Comparison of ENCODE assay signal across 8 cellular contexts in the genomic region with DNA sequence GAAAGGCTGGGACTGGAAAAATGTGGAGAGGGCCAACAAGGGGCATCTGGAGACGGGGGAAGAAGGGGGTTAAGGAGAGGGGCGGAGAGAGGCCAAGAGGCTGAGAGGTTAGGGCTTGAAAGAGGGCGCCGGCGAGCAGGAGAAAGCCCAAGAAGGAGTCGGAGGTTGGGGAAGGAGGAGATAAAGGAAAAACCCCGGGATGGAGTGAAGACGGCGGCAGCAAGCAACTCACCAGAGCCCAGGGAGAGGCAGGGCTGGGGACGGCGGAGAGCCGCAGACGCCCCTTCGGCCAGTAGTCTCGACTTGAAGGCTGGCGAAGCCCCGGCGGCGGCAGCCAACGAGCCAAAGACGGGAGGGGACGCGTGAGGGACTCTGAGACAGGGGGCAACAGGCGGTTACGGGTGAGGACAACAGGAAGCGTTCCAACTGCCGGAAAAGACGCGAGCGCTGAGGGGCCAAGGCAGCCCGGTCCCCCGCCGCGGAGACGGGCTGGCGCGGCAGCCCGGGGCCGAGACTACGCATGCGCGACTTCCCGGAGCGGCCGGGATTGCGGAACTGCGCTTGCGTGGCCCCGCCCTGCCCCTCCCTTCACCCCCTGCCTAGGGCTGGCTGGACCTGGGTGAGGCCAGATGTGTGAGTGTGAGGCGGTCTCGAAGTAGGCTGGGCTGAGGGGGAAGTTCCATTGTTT. TPM values are rescaled to one million over a fixed set of nuclear protein-coding genes. Genes with fewer than 3 reads are reported as not detected.
DNase-seq lines count a peak whose midpoint lies in the region; ATAC-seq, FAIRE-seq and TF ChIP-seq lines count a peak whose summit lies in the region.

A gene (minus strand): TSS at position 522 of the 688 bp plus-strand sequence. CDS start 7,277 bp downstream, outside the sequence.

- H3K27me3 ChIP-seq in keratinocyte (ENCODE audit: control insufficient read depth, extremely low read depth, insufficient read depth, low read length): no peaks in the 10 kb centered on the region

- ATAC-seq in GM19043 (IDR thresholded peaks at IDR 0.05; ENCODE audit: low read depth, unreplicated experiment): peak; percentile 70
- peak; percentile 80 for ATAC-seq in HG03432 (IDR thresholded peaks at IDR 0.05; ENCODE audit: unreplicated experiment)

- H3K4me1 ChIP-seq in keratinocyte (ENCODE audit: control insufficient read depth, extremely low read depth, insufficient read depth, low read length): peaks cover 18% of the 10 kb centered on the region

- peak in 2 of 3 experiments; percentile 14 to 54 for TF ChIP-seq CTCF in keratinocyte (optimal IDR thresholded peaks at IDR 0.05 in 1 of 3, IDR thresholded peaks at IDR 0.05 in 1 of 3, conservative IDR thresholded peaks at IDR 0.05 in 1 of 3; ENCODE audit: extremely low read depth in 1 of 3, insufficient read depth in 2 of 3, low read length in 3 of 3)

- H3K79me2 ChIP-seq in keratinocyte (ENCODE audit: control insufficient read depth, insufficient read depth, low read length): peaks cover 42% of the 10 kb centered on the region

- peak within 1 kb of the TSS; percentile 96 for H3K4me2 ChIP-seq in keratinocyte (ENCODE audit: control insufficient read depth, extremely low read depth, insufficient read depth, low read depth, low read length)

- dilution Hi-C loops in keratinocyte (cut with MboI; ENCODE audit: extremely low pct_ligation_motif_present, low sequenced_read_pairs): no loop called here

- H3K36me3 ChIP-seq in keratinocyte (ENCODE audit: control insufficient read depth in 2 of 2, extremely low read depth in 1 of 2, insufficient read depth in 2 of 2, low read length in 2 of 2): no peaks in the 10 kb centered on the region

- no peaks in the 10 kb centered on the region for H4K20me1 ChIP-seq in keratinocyte (ENCODE audit: control insufficient read depth, extremely low read depth, insufficient read depth, low read length)

- FAIRE-seq in keratinocyte (lab: Jason Lieb, UNC): no peak

- no peaks in the 10 kb centered on the region for H3K9me3 ChIP-seq in keratinocyte (ENCODE audit: control insufficient read depth, low read depth, low read length)

- H3K9ac ChIP-seq in keratinocyte (ENCODE audit: control insufficient read depth, extremely low read depth, insufficient read depth, low read length): peak within 1 kb of the TSS; percentile 92

- H3K27ac ChIP-seq in keratinocyte (ENCODE audit: control insufficient read depth, insufficient read depth, low read length): peak within 1 kb of the TSS; percentile 86

- H3K9me1 ChIP-seq in keratinocyte (ENCODE audit: control insufficient read depth, extremely low read depth, insufficient read depth, low read length): no peaks in the 10 kb centered on the region

- H2AFZ ChIP-seq in keratinocyte (ENCODE audit: control insufficient read depth, low read length): peak within 1 kb of the TSS; percentile 98

- peak; percentile 98 for DNase-seq in AG08396 (ENCODE audit: low spot score)
- peak; percentile 72 for DNase-seq in NCI-H460 (ENCODE audit: extremely low read depth, low read depth)
- peak; percentile 90 for DNase-seq in activated CD4-positive, CD25-positive, alpha-beta regulatory T cell treated with anti-CD3 and anti-CD28 coated beads, Interleukin-2, amount 50 U/mL, for 72 hours
- DNase-seq in cerebellar cortex (ENCODE audit: low spot score): peak; percentile 84
- DNase-seq in keratinocyte (ENCODE audit: low read depth, low spot score): peak; percentile 44
- peak; percentile 87 to 94 (median 91) for DNase-seq in stimulated activated CD4-positive, alpha-beta T cell treated with anti-CD3 and anti-CD28 coated beads, Interleukin-12 subunit alpha, Interleukin-12 subunit beta, amount 100 ng/mL, for 48 hours (ENCODE audit: low read depth in 2 of 3, low spot score in 1 of 3)

- peak within 1 kb of the TSS; percentile 95 to 100 (median 97) for H3K4me3 ChIP-seq in keratinocyte (ENCODE audit: control insufficient read depth in 2 of 3, extremely low read depth in 1 of 3, insufficient read depth in 2 of 3, low read depth in 1 of 3, low read length in 3 of 3)

RNA-seq across cellular contexts. Expression of the gene that starts here (rescaled TPM):
- total RNA-seq in NCI-H460 (2014; rRNA removed; shearing (Covaris generic)): 16.2 and 16.4 TPM in 2 replicates
- 14.5 and 22.2 TPM in 2 replicates for polyA plus RNA-seq in NCI-H460 (2014; cell fraction: nucleus; rRNA removed)
- polyA plus RNA-seq in keratinocyte: 16.1 to 28.4 TPM (median 24.4 TPM) in 3 replicates
- 28.7 TPM for polyA plus RNA-seq in keratinocyte (2011; ENCODE audit: low read depth)
- polyA plus RNA-seq in keratinocyte (2011; cell fraction: cytosol; rRNA removed): 19.3 and 33.2 TPM in 2 replicates
- polyA plus RNA-seq in keratinocyte (2011; cell fraction: nucleus; rRNA removed): 44.1 and 53.0 TPM in 2 replicates
- polyA plus RNA-seq in keratinocyte (2012; ENCODE audit: low replicate concordance): 25.6 and 26.2 TPM in 2 replicates
- 11.6 to 19.2 TPM (median 13.8 TPM) in 3 replicates for polyA minus RNA-seq in keratinocyte
- 9.2 TPM for polyA minus RNA-seq in keratinocyte (2011; cell fraction: cytosol; rRNA and poly(A)+ RNA removed)
- 12.9 and 26.6 TPM in 2 replicates for polyA minus RNA-seq in keratinocyte (2011; cell fraction: nucleus; rRNA and poly(A)+ RNA removed)

Comparison
In these comparisons a context has a peak if more than half of its experiments do, and no peak if none do; other contexts are left out.
1. Peak in every context shown above with its lines: DNase-seq, ATAC-seq, H3K4me3 ChIP-seq and H3K27ac ChIP-seq.
2. DNase-seq: peak in every context shown above with its lines; median percentile 98 in AG08396; 91 in stimulated activated CD4-positive, alpha-beta T cell treated with anti-CD3 and anti-CD28 coated beads, Interleukin-12 subunit alpha, Interleukin-12 subunit beta, amount 100 ng/mL, for 48 hours; 90 in activated CD4-positive, CD25-positive, alpha-beta regulatory T cell treated with anti-CD3 and anti-CD28 coated beads, Interleukin-2, amount 50 U/mL, for 72 hours; 84 in cerebellar cortex; 72 in NCI-H460; 44 in keratinocyte.